18 cellular contexts compared by ENCODE assay signal in genomic region chr4:10119263-10119662, GRCh38. TPM values are rescaled to one million over a fixed set of nuclear protein-coding genes. Genes with fewer than 3 reads are reported as not detected.
DNase-seq lines count a peak whose midpoint lies in the region; ATAC-seq and TF ChIP-seq lines count a peak whose summit lies in the region.
"Had no signal": no experiment of that assay in that cellular context is flagged by ENCODE, and none has a peak within 500 bp of the region (broad histone marks: within the 10 kb centered on the region; RNA-seq: fewer than 3 reads in every experiment).

No MANE protein-coding gene starts in this region.

- no peaks in the 10 kb centered on the region for H3K27me3 Mint-ChIP-seq in T-helper 2 cell treated with Interferon-gamma antibody and Interleukin-4, amounts not matched to agents 5 μg/mL and 100 μg/mL, for 36 hours (ENCODE audit: low read depth)
- peaks cover 1% of the 10 kb centered on the region for H3K27me3 Mint-ChIP-seq in IgD-negative memory B cell
- no peaks in the 10 kb centered on the region for H3K27me3 Mint-ChIP-seq in stimulated activated memory B cell treated with anti-CD40 and anti-IgM and Interleukin-4, amounts not matched to agents 10 μg/mL and 1 μg/mL and 100 μg/mL, for 72 hours

- TF ChIP-seq EP300 in gastroesophageal sphincter (IDR thresholded peaks at IDR 0.05): no peak

- no peak for DNase-seq in T-helper 2 cell treated with Interferon-gamma antibody and Interleukin-4, amounts not matched to agents 5 μg/mL and 100 μg/mL, for 36 hours (ENCODE audit: low spot score)
- DNase-seq in T-helper 2 cell (no peak), midbrain (lab: John Stamatoyannopoulos, UW) (no peak), hepatic stellate cell (ENCODE audit: low spot score) (no peak), NCI-H1930 (lab: John Stamatoyannopoulos, UW) (no peak)
- DNase-seq: 8988T; activated CD8-positive, alpha-beta memory T cell treated with anti-CD3 and anti-CD28 coated beads, Interleukin-2, amount 50 U/mL, for 4 hours; activated naive CD4-positive, alpha-beta T cell treated with anti-CD3 and anti-CD28 coated beads, Interleukin-2, amount 50 U/mL, for 16 hours; C1 segment of cervical spinal cord; NCI-H1105; NCI-H69; SIG-M5; stimulated activated CD4-positive, alpha-beta T cell treated with anti-CD3 and anti-CD28 coated beads, Interleukin-1b, Interleukin-23, amount 100 ng/mL, for 48 hours had no signal

- peaks cover 60% of the 10 kb centered on the region for H3K4me1 Mint-ChIP-seq in T-helper 2 cell treated with Interferon-gamma antibody and Interleukin-4, amounts not matched to agents 5 μg/mL and 100 μg/mL, for 36 hours (ENCODE audit: low read depth)
- H3K4me1 Mint-ChIP-seq in IgD-negative memory B cell: peaks cover 25 to 39% (median 32%) of the 10 kb centered on the region in 3 donors
- H3K4me1 Mint-ChIP-seq in stimulated activated memory B cell treated with anti-CD40 and anti-IgM and Interleukin-4, amounts not matched to agents 10 μg/mL and 1 μg/mL and 100 μg/mL, for 72 hours: peaks cover 44% of the 10 kb centered on the region

- H3K4me1 ChIP-seq in gastroesophageal sphincter: peaks cover 0 to 76% (median 11%) of the 10 kb centered on the region in 3 donors

- no peaks in the 10 kb centered on the region for H3K27me3 ChIP-seq in gastroesophageal sphincter

- no peak for TF ChIP-seq CTCF in gastroesophageal sphincter (IDR thresholded peaks at IDR 0.05)

- no peak for ATAC-seq in gastroesophageal sphincter
- ATAC-seq in stimulated activated memory B cell treated with anti-CD40 and anti-IgM and Interleukin-4, amounts not matched to agents 10 μg/mL and 1 μg/mL and 100 μg/mL, for 72 hours: no peak
- ATAC-seq: HCT116 had no signal

- H3K27ac ChIP-seq in gastroesophageal sphincter: peak overlapping the region in 3 of 4 donors; percentile 98 to 99 (median 99)

- whole genome bisulfite sequencing in gastroesophageal sphincter (ENCODE audit: low coverage in 1 of 2), 2 donors: 32 to 40% methylated on average over 5 to 6 of the region's 6 CpGs

- no peaks in the 10 kb centered on the region for H3K9me3 Mint-ChIP-seq in T-helper 2 cell treated with Interferon-gamma antibody and Interleukin-4, amounts not matched to agents 5 μg/mL and 100 μg/mL, for 36 hours
- no peaks in the 10 kb centered on the region for H3K9me3 Mint-ChIP-seq in IgD-negative memory B cell
- no peaks in the 10 kb centered on the region for H3K9me3 Mint-ChIP-seq in stimulated activated memory B cell treated with anti-CD40 and anti-IgM and Interleukin-4, amounts not matched to agents 10 μg/mL and 1 μg/mL and 100 μg/mL, for 72 hours
- H3K9me3 Mint-ChIP-seq: dendritic cell treated with granulocyte-macrophage colony-stimulating factor and Interleukin-4, amounts not matched to agents 40 ng/mL and 50 ng/mL, for 4 days had no signal

- no peak for TF ChIP-seq POLR2A in gastroesophageal sphincter (IDR thresholded peaks at IDR 0.05)

- peaks cover 18% of the 10 kb centered on the region for H3K36me3 Mint-ChIP-seq in T-helper 2 cell treated with Interferon-gamma antibody and Interleukin-4, amounts not matched to agents 5 μg/mL and 100 μg/mL, for 36 hours (ENCODE audit: low read depth)
- H3K36me3 Mint-ChIP-seq in IgD-negative memory B cell: no peaks in the 10 kb centered on the region
- peaks cover 16% of the 10 kb centered on the region for H3K36me3 Mint-ChIP-seq in stimulated activated memory B cell treated with anti-CD40 and anti-IgM and Interleukin-4, amounts not matched to agents 10 μg/mL and 1 μg/mL and 100 μg/mL, for 72 hours

- no peaks in the 10 kb centered on the region for H3K9me3 ChIP-seq in gastroesophageal sphincter

- no peak overlapping the region for H3K27ac Mint-ChIP-seq in T-helper 2 cell treated with Interferon-gamma antibody and Interleukin-4, amounts not matched to agents 5 μg/mL and 100 μg/mL, for 36 hours
- H3K27ac Mint-ChIP-seq in IgD-negative memory B cell: peak overlapping the region in 2 of 3 donors; percentile 97 to 100
- H3K27ac Mint-ChIP-seq in stimulated activated memory B cell treated with anti-CD40 and anti-IgM and Interleukin-4, amounts not matched to agents 10 μg/mL and 1 μg/mL and 100 μg/mL, for 72 hours: peak overlapping the region; percentile 99

- H3K4me3 Mint-ChIP-seq in T-helper 2 cell treated with Interferon-gamma antibody and Interleukin-4, amounts not matched to agents 5 μg/mL and 100 μg/mL, for 36 hours: peak overlapping the region; percentile 92
- H3K4me3 Mint-ChIP-seq in IgD-negative memory B cell: peak overlapping the region in 1 of 4 donors; percentile 100
- no peak overlapping the region for H3K4me3 Mint-ChIP-seq in stimulated activated memory B cell treated with anti-CD40 and anti-IgM and Interleukin-4, amounts not matched to agents 10 μg/mL and 1 μg/mL and 100 μg/mL, for 72 hours
- H3K4me3 Mint-ChIP-seq: dendritic cell treated with granulocyte-macrophage colony-stimulating factor and Interleukin-4, amounts not matched to agents 40 ng/mL and 50 ng/mL, for 4 days had no signal

- H3K36me3 ChIP-seq in gastroesophageal sphincter: peaks cover 0 to 10% of the 10 kb centered on the region in 2 donors

- H3K4me3 ChIP-seq in gastroesophageal sphincter: no peak overlapping the region

RNA-seq across cellular contexts. Expression of gene WDR1, which starts 2.7 kb away (rescaled TPM):
- 213 TPM for polyA plus RNA-seq in IgD-negative memory B cell
- total RNA-seq in gastroesophageal sphincter: 100 to 1,000 TPM; 353 to 530 (median 419) TPM
